ENCODE assay signal across 18 cellular contexts in genomic region chr19:33490041-33490451, GRCh38.
"Had no signal": no experiment of that assay in that cellular context is flagged by ENCODE, and none has a peak within 500 bp of the region (broad histone marks: within the 10 kb centered on the region; RNA-seq: fewer than 3 reads in every experiment).

No MANE protein-coding gene starts in this region.

- H3K9me3 ChIP-seq: gastroesophageal sphincter, prostate gland had no signal

- H3K4me3 ChIP-seq: gastroesophageal sphincter, prostate gland had no signal

- ATAC-seq: activated CD4-positive, alpha-beta T cell treated with anti-CD3 and anti-CD28 coated beads for 36 hours; activated T-cell treated with anti-CD3 and anti-CD28 coated beads, Interleukin-2, amount 50 U/mL, for 4 hours; gastroesophageal sphincter; left colon; naive thymus-derived CD4-positive, alpha-beta T cell; stimulated activated memory B cell treated with anti-CD40 and anti-IgM and Interleukin-4, amounts not matched to agents 10 μg/mL and 1 μg/mL and 100 μg/mL, for 72 hours had no signal

- H3K27me3 ChIP-seq: gastroesophageal sphincter had no signal

- H3K4me1 ChIP-seq: gastroesophageal sphincter, prostate gland had no signal

- H3K36me3 ChIP-seq: prostate gland had no signal

- H3K27ac ChIP-seq: epithelial cell of prostate, gastroesophageal sphincter, prostate gland had no signal

- DNase-seq: activated B cell treated with CpG ODN at 0.5 μM for 24 hours; activated CD4-positive, alpha-beta T cell treated with anti-CD3 and anti-CD28 coated beads for 36 hours; activated CD4-positive, alpha-beta T cell treated with anti-CD3 and anti-CD28 coated beads, Interleukin-2, amount 50 U/mL, for 48 hours; activated CD8-positive, alpha-beta memory T cell treated with anti-CD3 and anti-CD28 coated beads, Interleukin-2, amount 50 U/mL, for 48 hours; activated naive CD4-positive, alpha-beta T cell treated with anti-CD3 and anti-CD28 coated beads for 36 hours; activated naive CD8-positive, alpha-beta T cell treated with anti-CD3 and anti-CD28 coated beads, Interleukin-2, amount 10 ng/mL, durations not matched to agents 7 days and 5 days; activated T-cell treated with anti-CD3 and anti-CD28 coated beads, Interleukin-2, amount 50 U/mL, for 4 hours; amygdala; islet precursor cell; left colon; naive thymus-derived CD4-positive, alpha-beta T cell; small intestine; stimulated activated CD4-positive, alpha-beta T cell treated with anti-CD3 and anti-CD28 coated beads, Interleukin-15, amount 100 ng/mL, for 24 hours; T1000 had no signal
